32 cellular contexts compared by ENCODE assay signal in genomic region chr17:8284126-8284525, GRCh38. TPM values are rescaled to one million over a fixed set of nuclear protein-coding genes. Genes with fewer than 3 reads are reported as not detected.
"Had no signal": no experiment of that assay in that cellular context is flagged by ENCODE, and none has a peak within 500 bp of the region (broad histone marks: within the 10 kb centered on the region; RNA-seq: fewer than 3 reads in every experiment).

No MANE protein-coding gene starts in this region.

- H3K27me3 Mint-ChIP-seq: activated B cell treated with CpG ODN at 0.5 μM for 24 hours; activated naive CD4-positive, alpha-beta T cell treated with anti-CD3 and anti-CD28 coated beads, Interleukin-2, amount 50 U/mL, for 24 hours had no signal

- ATAC-seq: activated T-cell treated with anti-CD3 and anti-CD28 coated beads, Interleukin-2, amount 50 U/mL, for 72 hours; Right ventricle myocardium inferior had no signal

- H3K27ac ChIP-seq: cardiac muscle cell, SJCRH30 had no signal

- DNase-seq: activated B cell treated with CpG ODN at 0.5 μM for 24 hours; activated CD4-positive, alpha-beta T cell treated with anti-CD3 and anti-CD28 coated beads, Interleukin-2, amount 50 U/mL, for 1 hour; activated CD8-positive, alpha-beta memory T cell treated with anti-CD3 and anti-CD28 coated beads, Interleukin-2, amount 50 U/mL, for 4 hours; activated effector memory CD4-positive, alpha-beta T cell treated with Interleukin-2 at 50 U/mL for 16 hours; activated naive CD4-positive, alpha-beta T cell; activated T-cell treated with anti-CD3 and anti-CD28 coated beads, Interleukin-2, amount 50 U/mL, for 72 hours; amygdala; cerebellar nuclear complex; KG1; MG63; MV-4-11; NCI-H1092 treated with DMSO at 0.1 percent for 48 hours; NCI-H1417 treated with DMSO at 0.1 percent for 48 hours; NCI-H1694; NCI-H2029; NCI-H2107; NCI-H2171 treated with DMSO at 0.1 percent for 48 hours; NCI-H226; NCI-H526 treated with DMSO at 0.1 percent for 48 hours; SJCRH30; SK-N-SH; SW 1271; T1000 had no signal

- H3K4me3 ChIP-seq: cardiac muscle cell, MG63, SJCRH30 had no signal

- H3K36me3 Mint-ChIP-seq: brain had no signal

- H3K27me3 ChIP-seq: cardiac muscle cell, MG63, SJCRH30 had no signal

- H3K4me3 Mint-ChIP-seq: activated B cell treated with CpG ODN at 0.5 μM for 24 hours; activated naive CD4-positive, alpha-beta T cell treated with anti-CD3 and anti-CD28 coated beads, Interleukin-2, amount 50 U/mL, for 24 hours; activated T-cell treated with anti-CD3 and anti-CD28 coated beads, Interleukin-2, amount 50 U/mL, for 72 hours; brain; T-helper 1 cell treated with Interleukin-12 subunit alpha and Interleukin-12 subunit beta and Interleukin-4 antibody, amounts not matched to agents 30 μg/mL and 1 μg/mL, for 36 hours had no signal

- H3K36me3 ChIP-seq: cardiac muscle cell, MG63, SJCRH30 had no signal

- H3K9me3 Mint-ChIP-seq: activated B cell treated with CpG ODN at 0.5 μM for 24 hours; activated naive CD4-positive, alpha-beta T cell treated with anti-CD3 and anti-CD28 coated beads, Interleukin-2, amount 50 U/mL, for 24 hours; activated T-cell treated with anti-CD3 and anti-CD28 coated beads, Interleukin-2, amount 50 U/mL, for 72 hours; brain; T-helper 1 cell treated with Interleukin-12 subunit alpha and Interleukin-12 subunit beta and Interleukin-4 antibody, amounts not matched to agents 30 μg/mL and 1 μg/mL, for 36 hours had no signal

- H3K9me3 ChIP-seq: MG63, SJCRH30, SK-N-SH had no signal

- H3K27ac Mint-ChIP-seq: activated B cell treated with CpG ODN at 0.5 μM for 24 hours; activated naive CD4-positive, alpha-beta T cell treated with anti-CD3 and anti-CD28 coated beads, Interleukin-2, amount 50 U/mL, for 24 hours; activated T-cell treated with anti-CD3 and anti-CD28 coated beads, Interleukin-2, amount 50 U/mL, for 72 hours; brain; T-helper 1 cell treated with Interleukin-12 subunit alpha and Interleukin-12 subunit beta and Interleukin-4 antibody, amounts not matched to agents 30 μg/mL and 1 μg/mL, for 36 hours had no signal

- H3K4me1 ChIP-seq: SJCRH30 had no signal

RNA-seq across cellular contexts. Expression of gene ARHGEF15, which starts 25.9 kb away (rescaled TPM):
- total RNA-seq: activated B cell treated with CpG ODN at 0.5 μM for 24 hours; activated CD8-positive, alpha-beta memory T cell treated with anti-CD3 and anti-CD28 coated beads for 36 hours; activated T-cell treated with anti-CD3 and anti-CD28 coated beads, Interleukin-2, amount 50 U/mL, for 72 hours; NCI-H460; OCI-LY7; RPMI7951 had no signal
- polyA plus RNA-seq: SK-N-SH had no signal
